1 cellular context compared by ENCODE assay signal in the genomic region with DNA sequence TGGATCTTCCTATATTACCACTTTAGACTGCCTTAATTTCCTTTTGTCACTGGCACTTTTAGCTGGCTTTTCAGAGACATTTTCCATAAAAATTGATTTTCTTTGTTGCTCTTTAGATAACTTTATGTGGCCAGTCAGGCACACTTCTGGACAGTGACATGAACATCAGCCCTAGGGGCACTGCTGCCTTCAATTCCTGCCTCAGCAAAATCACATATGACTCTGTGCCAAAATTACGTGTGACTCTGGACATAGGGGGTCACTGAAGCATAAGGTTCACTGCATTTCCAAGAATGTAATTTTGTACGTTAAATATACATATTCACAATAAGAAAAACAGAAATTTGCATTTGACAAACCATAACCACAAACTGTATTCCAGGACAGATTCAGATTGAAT.
TF ChIP-seq lines count a peak whose summit lies in the region.

No MANE protein-coding gene starts in this region.

TF ChIP-seq in GM23338, 12 proteins besides CTCF, POLR2A, EP300 and RAD21 (continued from another document):
- TF ChIP-seq, protein P1, sequence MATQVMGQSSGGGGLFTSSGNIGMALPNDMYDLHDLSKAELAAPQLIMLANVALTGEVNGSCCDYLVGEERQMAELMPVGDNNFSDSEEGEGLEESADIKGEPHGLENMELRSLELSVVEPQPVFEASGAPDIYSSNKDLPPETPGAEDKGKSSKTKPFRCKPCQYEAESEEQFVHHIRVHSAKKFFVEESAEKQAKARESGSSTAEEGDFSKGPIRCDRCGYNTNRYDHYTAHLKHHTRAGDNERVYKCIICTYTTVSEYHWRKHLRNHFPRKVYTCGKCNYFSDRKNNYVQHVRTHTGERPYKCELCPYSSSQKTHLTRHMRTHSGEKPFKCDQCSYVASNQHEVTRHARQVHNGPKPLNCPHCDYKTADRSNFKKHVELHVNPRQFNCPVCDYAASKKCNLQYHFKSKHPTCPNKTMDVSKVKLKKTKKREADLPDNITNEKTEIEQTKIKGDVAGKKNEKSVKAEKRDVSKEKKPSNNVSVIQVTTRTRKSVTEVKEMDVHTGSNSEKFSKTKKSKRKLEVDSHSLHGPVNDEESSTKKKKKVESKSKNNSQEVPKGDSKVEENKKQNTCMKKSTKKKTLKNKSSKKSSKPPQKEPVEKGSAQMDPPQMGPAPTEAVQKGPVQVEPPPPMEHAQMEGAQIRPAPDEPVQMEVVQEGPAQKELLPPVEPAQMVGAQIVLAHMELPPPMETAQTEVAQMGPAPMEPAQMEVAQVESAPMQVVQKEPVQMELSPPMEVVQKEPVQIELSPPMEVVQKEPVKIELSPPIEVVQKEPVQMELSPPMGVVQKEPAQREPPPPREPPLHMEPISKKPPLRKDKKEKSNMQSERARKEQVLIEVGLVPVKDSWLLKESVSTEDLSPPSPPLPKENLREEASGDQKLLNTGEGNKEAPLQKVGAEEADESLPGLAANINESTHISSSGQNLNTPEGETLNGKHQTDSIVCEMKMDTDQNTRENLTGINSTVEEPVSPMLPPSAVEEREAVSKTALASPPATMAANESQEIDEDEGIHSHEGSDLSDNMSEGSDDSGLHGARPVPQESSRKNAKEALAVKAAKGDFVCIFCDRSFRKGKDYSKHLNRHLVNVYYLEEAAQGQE (IDR thresholded peaks at IDR 0.05; ENCODE audit: unreplicated experiment), result no peak
- no peak for TF ChIP-seq EZH2 (IDR thresholded peaks at IDR 0.05; ENCODE audit: low read depth, unreplicated experiment)
- no peak for TF ChIP-seq POLR2AphosphoS5 (IDR thresholded peaks at IDR 0.05; ENCODE audit: low read depth)
